ENCODE assay signal across 16 cellular contexts in the genomic region with DNA sequence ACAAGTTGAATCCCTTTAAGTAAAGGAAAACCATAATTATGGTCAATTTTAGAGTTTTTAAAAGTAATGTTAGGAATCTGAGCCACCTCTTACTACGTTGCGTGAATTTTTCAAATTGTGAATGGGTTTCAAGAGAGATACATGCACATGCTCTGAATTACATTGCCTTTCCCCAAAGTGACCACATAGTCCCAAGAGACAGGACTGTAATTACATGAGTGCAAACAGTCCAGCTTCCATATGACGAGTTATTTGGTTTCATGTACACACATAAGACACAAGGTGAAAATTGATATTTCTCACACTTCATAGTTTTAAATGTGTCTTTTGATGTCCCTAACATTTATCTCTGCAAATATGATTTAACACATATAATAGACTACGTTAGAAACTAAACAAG.
DNase-seq lines count a peak whose midpoint lies in the region; ATAC-seq lines count a peak whose summit lies in the region.
"Had no signal": no experiment of that assay in that cellular context is flagged by ENCODE, and none has a peak within 500 bp of the region (broad histone marks: within the 10 kb centered on the region; RNA-seq: fewer than 3 reads in every experiment).

No MANE protein-coding gene starts in this region.

- peaks cover 0 to 4% (median 0%) of the 10 kb centered on the region in 3 donors for H3K36me3 Mint-ChIP-seq in immature natural killer cell
- H3K36me3 Mint-ChIP-seq: CD4-positive, alpha-beta memory T cell had no signal

- DNase-seq in NCI-H748 (lab: John Stamatoyannopoulos, UW; ENCODE audit: unreplicated experiment) (peak; percentile 7), NCI-H748 treated with DMSO at 0.1 percent for 48 hours (lab: John Stamatoyannopoulos, UW) (no peak), NCI-H69 (lab: John Stamatoyannopoulos, UW) (peak; percentile 60), fibroblast of peridontal ligament (ENCODE audit: extremely low read depth) (peak; percentile 58), immature natural killer cell (no peak), NCI-H345 treated with DMSO at 0.1 percent for 48 hours (lab: John Stamatoyannopoulos, UW; ENCODE audit: unreplicated experiment) (no peak), aorta (no peak)
- DNase-seq: 8988T; ACHN; CD4-positive, alpha-beta memory T cell; DMS153; DMS79 treated with DMSO at 0.1 percent for 48 hours; EL had no signal

- WGBS in aorta, 2 donors: 86 to 91% methylated on average over 4 of the region's 4 CpGs

- H3K27ac Mint-ChIP-seq in immature natural killer cell: no peak overlapping the region
- H3K27ac Mint-ChIP-seq: CD4-positive, alpha-beta memory T cell had no signal

- H3K4me1 Mint-ChIP-seq in immature natural killer cell: peaks cover 4 to 8% of the 10 kb centered on the region in 2 donors
- H3K4me1 Mint-ChIP-seq: CD4-positive, alpha-beta memory T cell had no signal

- no peak overlapping the region for H3K4me3 ChIP-seq in aorta (ENCODE audit: low read length in 2 of 2)
- H3K4me3 ChIP-seq: HAP-1 had no signal

- no peaks in the 10 kb centered on the region for H3K9me3 ChIP-seq in aorta (ENCODE audit: control insufficient read depth, low read length)
- H3K9me3 ChIP-seq: HAP-1 had no signal

- H3K4me3 Mint-ChIP-seq in immature natural killer cell: no peak overlapping the region
- H3K4me3 Mint-ChIP-seq: CD4-positive, alpha-beta memory T cell had no signal

- H3K36me3 ChIP-seq in aorta (ENCODE audit: control insufficient read depth in 1 of 2, insufficient read depth in 2 of 2, low read length in 1 of 2): no peaks in the 10 kb centered on the region
- H3K36me3 ChIP-seq: HAP-1 had no signal

- no peaks in the 10 kb centered on the region for H3K4me1 ChIP-seq in aorta (ENCODE audit: control insufficient read depth in 1 of 2, insufficient read depth in 2 of 2, low read length in 2 of 2)
- H3K4me1 ChIP-seq: HAP-1 had no signal

- H3K27me3 Mint-ChIP-seq in immature natural killer cell (ENCODE audit: low read depth in 3 of 3): peaks cover 0 to 2% (median 0%) of the 10 kb centered on the region in 3 donors
- H3K27me3 Mint-ChIP-seq: CD4-positive, alpha-beta memory T cell had no signal

- H3K27me3 ChIP-seq in aorta (ENCODE audit: control insufficient read depth in 1 of 2, insufficient read depth in 2 of 2, low read length in 1 of 2): no peaks in the 10 kb centered on the region

- ATAC-seq in aorta (ENCODE audit: low FRiP score): no peak
- ATAC-seq: HepG2 had no signal

- H3K27ac ChIP-seq in aorta (ENCODE audit: low read depth in 1 of 2, low read length in 2 of 2): no peak overlapping the region
- H3K27ac ChIP-seq: C4-2B had no signal

- H3K9me3 Mint-ChIP-seq in immature natural killer cell: peaks cover 5 to 37% (median 15%) of the 10 kb centered on the region in 6 donors

- intact Hi-C loops in aorta (cut with DNase I): no loop called here

Comparison
In these comparisons a context has a peak if more than half of its experiments do, and no peak if none do; other contexts are left out.
1. DNase-seq: peak in NCI-H748 (single experiment), NCI-H69 (single experiment) and fibroblast of peridontal ligament (single experiment); none in NCI-H748 treated with DMSO at 0.1 percent for 48 hours (single experiment), immature natural killer cell (0 of 3), NCI-H345 treated with DMSO at 0.1 percent for 48 hours (single experiment) and aorta (0 of 2).